In genomic region chr18:68714356-68714706, GRCh38 we compare ENCODE assay signal across 8 cellular contexts. TPM values are rescaled to one million over a fixed set of nuclear protein-coding genes. Genes with fewer than 3 reads are reported as not detected.
DNase-seq lines count a peak whose midpoint lies in the region; ATAC-seq, FAIRE-seq and TF ChIP-seq lines count a peak whose summit lies in the region.

No MANE protein-coding gene starts in this region.

- POLR2A ChIA-PET in H1 (lab: Charles Lee; ENCODE audit: partially characterized antibody): interaction anchor here (0.6 to 1.0 kb wide), 3 partner anchors 12 to 25 kb away, joined by 3 read pairs; no protein-coding TSS in a partner anchor

- no peak overlapping the region for H4K91ac ChIP-seq in H1 (replicated peaks; ENCODE audit: insufficient read length, low read length)

- no peak overlapping the region for H2BK120ac ChIP-seq in H1 (replicated peaks; ENCODE audit: low read depth, low read length)

- 1% methylated on average over 15 of the region's 15 CpGs; no CpG with 5 or more reads in 1 of the 2 experiments for WGBS in H1 (ENCODE audit: extremely low coverage in 1 of 2, insufficient coverage in 1 of 2, insufficient read length in 1 of 2, insufficient replicate concordance in 2 of 2, low coverage in 1 of 2, low lambda C conversion rate in 2 of 2, missing lambda C conversion rate in 1 of 2), 2 experiments

- H3K4me3 ChIP-seq in H1 (ENCODE audit: extremely low read depth in 1 of 4, insufficient read depth in 2 of 4, low read depth in 3 of 4, low read length in 4 of 4): peak overlapping the region; percentile 88 to 94 (median 92)

- H3K27me3 ChIP-seq in H1 (replicated peaks in 1 of 4; ENCODE audit: control insufficient read depth in 3 of 4, extremely low read depth in 1 of 4, insufficient read depth in 3 of 4, low read length in 3 of 4): no peaks in the 10 kb centered on the region

- TF ChIP-seq RAD21 in H1 (IDR thresholded peaks at IDR 0.05 in 1 of 2, conservative IDR thresholded peaks at IDR 0.05 in 1 of 2; ENCODE audit: low read depth in 2 of 2, low read length in 2 of 2): no peak

- no peak overlapping the region for H2BK15ac ChIP-seq in H1 (ENCODE audit: low read length)

- no peak for TF ChIP-seq CTCF in H1 (IDR thresholded peaks at IDR 0.05; ENCODE audit: control extremely low read depth in 1 of 3, insufficient read depth in 1 of 3, low read depth in 1 of 3, low read length in 3 of 3)

- no peak for TF ChIP-seq EP300 in H1 (IDR thresholded peaks at IDR 0.05; ENCODE audit: borderline replicate concordance in 1 of 2, low read depth in 2 of 2, low read length in 2 of 2)

- H4K20me1 ChIP-seq in H1 (replicated peaks in 1 of 2; ENCODE audit: control insufficient read depth in 1 of 2, insufficient read depth in 2 of 2, low read length in 2 of 2): peaks cover 0 to 6% of the 10 kb centered on the region in 2 experiments

- TF ChIP-seq POLR2A in H1 (IDR thresholded peaks at IDR 0.05; ENCODE audit: control extremely low read depth in 1 of 2, low read depth in 2 of 2, low read length in 2 of 2): no peak

- no peaks in the 10 kb centered on the region for H3K9me3 ChIP-seq in H1 (ENCODE audit: insufficient read depth in 2 of 2, low read depth in 1 of 2, low read length in 1 of 2)

- H3K36me3 ChIP-seq in H1 (ENCODE audit: control insufficient read depth in 2 of 4, insufficient read depth in 4 of 4, low read length in 3 of 4): peaks cover 4 to 30% (median 15%) of the 10 kb centered on the region in 4 experiments

- 0 out of 2 replicates have a peak overlapping the region, but pooled peaks have one; percentile 54 for H2AK5ac ChIP-seq in H1 (ENCODE audit: low read depth, low read length)

- 0 out of 2 replicates have a peak, but pooled peaks cover 2% of the 10 kb centered on the region for H3K79me1 ChIP-seq in H1 (ENCODE audit: low read depth, low read length)

- no peak overlapping the region for H4K8ac ChIP-seq in H1 (ENCODE audit: extremely low read depth, insufficient read depth, low read length)

- H3K14ac ChIP-seq in H1 (ENCODE audit: insufficient read length): no peak overlapping the region

- peaks cover 0 to 3% (median 1%) of the 10 kb centered on the region in 4 experiments; a peak in 2 of 7 replicates for H3K4me1 ChIP-seq in H1 (replicated peaks in 1 of 4; ENCODE audit: control insufficient read depth in 3 of 4, insufficient read depth in 4 of 4, low read length in 3 of 4)

- H3K23me2 ChIP-seq in H1 (ENCODE audit: low read depth, low read length): peaks cover 9% of the 10 kb centered on the region; the same call in 1 of the 2 replicates

- no peak overlapping the region for H2BK20ac ChIP-seq in H1 (ENCODE audit: low read length)

- CTCF ChIA-PET in H1 (lab: Charles Lee; ENCODE audit: partially characterized antibody): no interaction called here

- peak overlapping the region; percentile 56; the same call in 1 of the 2 replicates for H2BK5ac ChIP-seq in H1 (ENCODE audit: low read depth, low read length)

- no peak overlapping the region for H3K4ac ChIP-seq in H1 (replicated peaks; ENCODE audit: insufficient read length, low read depth, low read length)

- FAIRE-seq in H1 (lab: Jason Lieb, UNC): no peak

- H3K9ac ChIP-seq in H1 (replicated peaks in 1 of 4; ENCODE audit: extremely low read depth in 1 of 4, low read depth in 3 of 4, low read length in 3 of 4): peak overlapping the region; percentile 56 to 77 (median 70)

- no peak overlapping the region for H4K5ac ChIP-seq in H1 (ENCODE audit: insufficient read length, low read depth, low read length)

- H3K23ac ChIP-seq in H1 (ENCODE audit: insufficient read length): no peak overlapping the region

- H3K56ac ChIP-seq in H1 (replicated peaks; ENCODE audit: insufficient read length, low read depth, low read length): no peak overlapping the region

- 0 out of 2 replicates have a peak overlapping the region, but pooled peaks have one; percentile 64 for H2BK12ac ChIP-seq in H1 (ENCODE audit: low read depth, low read length)

- peak; percentile 70 for DNase-seq in activated effector memory CD4-positive, alpha-beta T cell treated with anti-CD3 and anti-CD28 coated beads, Interleukin-2, amount 50 U/mL, for 16 hours
- no peak for DNase-seq in activated effector memory CD4-positive, alpha-beta T cell treated with Interleukin-2 at 50 U/mL for 16 hours
- DNase-seq in RPMI7951 (ENCODE audit: low read depth): peak; percentile 15
- DNase-seq in H1 (ENCODE audit: low read depth in 1 of 2, low spot score in 2 of 2): peak in 1 of 2 experiments; percentile 48
- DNase-seq in midbrain (lab: John Stamatoyannopoulos, UW): peak; percentile 35
- no peak for DNase-seq in HPDE6-E6E7 (ENCODE audit: extremely low spot score)
- DNase-seq in DMS153 (lab: John Stamatoyannopoulos, UW): no peak

- ATAC-seq in HG02870 (IDR thresholded peaks at IDR 0.05; ENCODE audit: unreplicated experiment): peak; percentile 3

- H3K18ac ChIP-seq in H1 (ENCODE audit: extremely low read depth, low read length): peak overlapping the region; percentile 83; the same call in 1 of the 2 replicates

- H3K79me2 ChIP-seq in H1 (ENCODE audit: control insufficient read depth in 1 of 2, insufficient read depth in 2 of 2, low read length in 2 of 2): peaks cover 0 to 31% of the 10 kb centered on the region in 2 experiments; a peak in 2 of 4 replicates

- H2AFZ ChIP-seq in H1 (ENCODE audit: low read length): peak overlapping the region; percentile 86; the same call in 1 of the 2 replicates

- peak overlapping the region; percentile 79 to 92 for H3K4me2 ChIP-seq in H1 (ENCODE audit: insufficient read depth in 1 of 2, low read depth in 2 of 2, low read length in 2 of 2)

- no peak overlapping the region for H3K27ac ChIP-seq in H1 (ENCODE audit: low read depth, low read length)

TF ChIP-seq in H1, 55 proteins besides CTCF, POLR2A, EP300 and RAD21:
- TF ChIP-seq SP1 (IDR thresholded peaks at IDR 0.05; ENCODE audit: low read depth, low read length): no peak
- TF ChIP-seq SIN3A (conservative IDR thresholded peaks at IDR 0.05 in 1 of 2, IDR thresholded peaks at IDR 0.05 in 1 of 2; ENCODE audit: low read depth in 1 of 2, low read length in 2 of 2): 0 out of 4 replicates have a peak, but pooled peaks of 1 of the 2 experiments have one; percentile 27

RNA-seq across cellular contexts. Expression of gene TMX3, which starts 0.6 kb away (rescaled TPM):
- total RNA-seq in RPMI7951 (2014; rRNA removed; shearing (Covaris generic)): 47.6 and 58.0 TPM in 2 replicates
- 29.0 and 30.0 TPM in 2 replicates for total RNA-seq in H1 (2021; fragmentation: NEBNext Ultra II Directional; extraction: Animal tissue kit (Norgen Biotek cat#: 25700))
- 9.0 and 12.6 TPM in 2 replicates for polyA plus RNA-seq in H1 (2011; rRNA removed)
- polyA plus RNA-seq in H1 (2011; cell fraction: cytosol; rRNA removed): 16.9 TPM
- polyA plus RNA-seq in H1 (2011; cell fraction: nucleus; rRNA removed): 21.4 TPM
- 14.7 to 20.1 TPM (median 17.1 TPM) in 4 replicates for polyA plus RNA-seq in H1 (2012, experiment 1 of 2)
- polyA plus RNA-seq in H1 (2012, experiment 2 of 2): 1.5 TPM
- polyA plus RNA-seq in H1 (2013, experiment 1 of 2): 32.4 TPM
- 34.7 TPM for polyA plus RNA-seq in H1 (2013, experiment 2 of 2)
- polyA minus RNA-seq in H1 (2011; rRNA and poly(A)+ RNA removed): 24.3 and 46.0 TPM in 2 replicates
- 18.1 TPM for polyA minus RNA-seq in H1 (2011; cell fraction: cytosol; rRNA and poly(A)+ RNA removed)
- polyA minus RNA-seq in H1 (2011; cell fraction: nucleus; rRNA and poly(A)+ RNA removed): 76.3 TPM

Comparison
In these comparisons a context has a peak if more than half of its experiments do, and no peak if none do; other contexts are left out.
1. DNase-seq: peak in activated effector memory CD4-positive, alpha-beta T cell treated with anti-CD3 and anti-CD28 coated beads, Interleukin-2, amount 50 U/mL, for 16 hours (single experiment), RPMI7951 (single experiment) and midbrain (single experiment); none in activated effector memory CD4-positive, alpha-beta T cell treated with Interleukin-2 at 50 U/mL for 16 hours (single experiment), HPDE6-E6E7 (single experiment) and DMS153 (single experiment).